1 cellular context compared by ENCODE assay signal in genomic region chr5:154476343-154477213, GRCh38.
TF ChIP-seq lines count a peak whose summit lies in the region.

No MANE protein-coding gene starts in this region.

TF ChIP-seq in SK-N-SH treated with all-trans-retinoic acid at 6 μM for 48 hours, 23 proteins besides CTCF, POLR2A, EP300 and RAD21 (continued from another document):
- TF ChIP-seq TSHZ2 (CRISPR knock-in tag; IDR thresholded peaks at IDR 0.05) (no peak), SNAI2 (CRISPR knock-in tag; IDR thresholded peaks at IDR 0.05) (no peak), TOX (CRISPR knock-in tag; IDR thresholded peaks at IDR 0.05; ENCODE audit: borderline replicate concordance) (no peak), ZNF70 (CRISPR knock-in tag; IDR thresholded peaks at IDR 0.05) (no peak), PPARA (CRISPR knock-in tag; IDR thresholded peaks at IDR 0.05; ENCODE audit: borderline replicate concordance) (no peak), TCF4 (CRISPR knock-in tag; IDR thresholded peaks at IDR 0.05; ENCODE audit: borderline replicate concordance) (no peak), ZNF565 (CRISPR knock-in tag; conservative IDR thresholded peaks at IDR 0.05; ENCODE audit: low read depth) (no peak), ZFP30 (CRISPR knock-in tag; IDR thresholded peaks at IDR 0.05) (no peak), ZNF8 (CRISPR knock-in tag; IDR thresholded peaks at IDR 0.05) (no peak), POU6F1 (CRISPR knock-in tag; IDR thresholded peaks at IDR 0.05; ENCODE audit: borderline replicate concordance, low read depth) (no peak), GLIS3 (CRISPR knock-in tag; IDR thresholded peaks at IDR 0.05) (no peak), ZFP3 (CRISPR knock-in tag; IDR thresholded peaks at IDR 0.05) (no peak), ARNTL (CRISPR knock-in tag; IDR thresholded peaks at IDR 0.05; ENCODE audit: borderline replicate concordance, low read depth) (no peak)
